In genomic region chr1:248825909-248826760, GRCh38 we compare ENCODE assay signal across 8 cellular contexts. TPM values are rescaled to one million over a fixed set of nuclear protein-coding genes. Genes with fewer than 3 reads are reported as not detected.
A peak's percentile ranks its signal among the peaks of the same experiment; 100 is the strongest.
DNase-seq lines count a peak whose midpoint lies in the region; ATAC-seq and TF ChIP-seq lines count a peak whose summit lies in the region.

Gene SH3BP5L, minus strand, starts transcription at chr1:248825915. Its CDS starts 980 bp downstream, at chr1:248824935.

- TF ChIP-seq POLR2A in vagina (IDR thresholded peaks at IDR 0.05), result peak in 1 of 2 donors; percentile 67

- H3K36me3 ChIP-seq in right atrium auricular region (peaks cover 10% of the 10 kb centered on the region), vagina (peaks cover 0 to 9% of the 10 kb centered on the region in 2 donors)

- ATAC-seq in GM18499 (IDR thresholded peaks at IDR 0.05; ENCODE audit: insufficient read depth, unreplicated experiment) (peak; percentile 82), HG02943 (IDR thresholded peaks at IDR 0.05; ENCODE audit: low read depth, unreplicated experiment) (peak; percentile 94)

- H3K27ac ChIP-seq in angular gyrus (ENCODE audit: low read depth, low read length) (peak within 1 kb of the TSS; percentile 98), right atrium auricular region (peak within 1 kb of the TSS; percentile 97 to 99), vagina (peak within 1 kb of the TSS; percentile 98)

- peak; percentile 54 to 55 for DNase-seq in NCI-H187 (lab: John Stamatoyannopoulos, UW)
- peak; percentile 76 to 98 (median 85) for DNase-seq in T-helper 2 cell
- DNase-seq in right atrium auricular region (ENCODE audit: low spot score), result peak; percentile 94
- peak; percentile 99 for DNase-seq in putamen (ENCODE audit: low spot score)
- DNase-seq in vagina (ENCODE audit: extremely low spot score in 2 of 2), result peak in 1 of 2 donors; percentile 97

- intact Hi-C loops in vagina (cut with DNase I), result no loop called here

- H3K27me3 ChIP-seq in right atrium auricular region (no peaks in the 10 kb centered on the region), vagina (no peaks in the 10 kb centered on the region)

- H3K4me1 ChIP-seq in right atrium auricular region (peaks cover 0 to 51% of the 10 kb centered on the region in 2 donors), vagina (peaks cover 52% of the 10 kb centered on the region)

- H3K9me3 ChIP-seq in right atrium auricular region (no peaks in the 10 kb centered on the region), vagina (no peaks in the 10 kb centered on the region)

- peak; percentile 40 to 75 for TF ChIP-seq CTCF in right atrium auricular region (IDR thresholded peaks at IDR 0.05)
- peak in 1 of 3 experiments; percentile 41 for TF ChIP-seq CTCF in vagina (IDR thresholded peaks at IDR 0.05)

- peak within 1 kb of the TSS; percentile 75 to 92 for H3K4me3 ChIP-seq in right atrium auricular region
- peak within 1 kb of the TSS; percentile 67 to 77 for H3K4me3 ChIP-seq in vagina

RNA-seq across cellular contexts. Expression of gene SH3BP5L, which starts in this region (rescaled TPM):
- 10 to 100 TPM; 13.6 to 18.5 TPM for total RNA-seq in right atrium auricular region
- 18.7 TPM for total RNA-seq in vagina
